In the genomic region with DNA sequence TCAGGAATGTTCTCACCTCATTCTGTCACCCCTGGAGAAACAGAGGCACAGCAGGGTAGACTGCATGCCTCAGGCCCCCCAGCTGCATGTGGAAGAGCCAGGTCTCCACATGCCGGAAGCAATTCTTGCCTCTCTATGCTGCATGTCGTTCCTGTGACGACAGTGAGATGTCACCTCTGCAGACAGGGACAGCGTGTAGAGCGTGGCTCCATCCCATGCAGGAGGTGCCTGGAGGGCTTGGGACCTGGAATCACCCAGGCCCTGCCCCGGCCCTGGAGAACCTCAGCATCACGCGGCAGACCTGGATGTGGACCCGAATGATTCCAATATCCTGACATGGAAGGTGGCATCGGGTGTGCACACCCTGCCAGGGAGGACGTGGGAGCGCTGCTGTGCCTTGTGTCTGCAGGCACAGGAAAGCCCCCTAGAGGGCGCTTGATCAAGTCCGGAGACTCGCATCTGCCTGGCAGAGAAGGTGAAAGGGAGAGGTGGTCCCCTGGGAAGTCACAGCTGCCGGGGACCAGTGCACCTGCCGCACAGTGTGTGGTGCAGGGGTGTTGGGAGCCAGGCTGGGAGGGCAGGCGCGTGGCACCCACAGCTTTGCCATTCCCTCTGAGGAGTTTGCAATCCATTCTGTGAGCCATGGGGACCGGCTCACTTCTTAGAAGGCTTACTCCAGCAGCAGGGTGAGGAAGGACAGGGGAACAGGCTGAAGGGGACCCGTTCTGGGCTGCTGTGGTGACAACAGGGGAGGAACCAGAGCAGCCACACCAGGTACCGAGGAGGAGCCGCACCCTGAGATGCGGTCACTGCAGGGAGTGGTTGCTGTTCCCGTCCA, we compare ENCODE assay signal across 8 cellular contexts. TPM values are rescaled to one million over a fixed set of nuclear protein-coding genes. Genes with fewer than 3 reads are reported as not detected.
DNase-seq lines count a peak whose midpoint lies in the region; ATAC-seq and TF ChIP-seq lines count a peak whose summit lies in the region.

No MANE protein-coding gene starts in this region.

- H3K4me3 ChIP-seq in OCI-LY3 (ENCODE audit: low read length) (no peak overlapping the region), tibial artery (no peak overlapping the region)

- H3K79me2 ChIP-seq in OCI-LY3 (ENCODE audit: low read length): no peaks in the 10 kb centered on the region

- CTCF ChIA-PET in activated naive CD4-positive, alpha-beta T cell treated with anti-CD3 and anti-CD28 coated beads, Interleukin-2, amount 10 ng/mL, durations not matched to agents 7 days and 5 days (lab: Charles Lee): no interaction called here

- ATAC-seq in GM19043 (IDR thresholded peaks at IDR 0.05; ENCODE audit: low read depth, unreplicated experiment) (peak; percentile 94), HG03175 (IDR thresholded peaks at IDR 0.05; ENCODE audit: unreplicated experiment) (peak; percentile 86)

- peaks cover 6% of the 10 kb centered on the region; the same call in 1 of the 2 replicates for H3K27me3 ChIP-seq in OCI-LY3 (ENCODE audit: low read depth, low read length)
- peaks cover 0 to 51% of the 10 kb centered on the region in 2 donors for H3K27me3 ChIP-seq in tibial artery

- TF ChIP-seq CTCF in OCI-LY3 (IDR thresholded peaks at IDR 0.05; ENCODE audit: low read depth, low read length): peak; percentile 82
- TF ChIP-seq CTCF in tibial artery (IDR thresholded peaks at IDR 0.05): no peak

- peaks cover 34% of the 10 kb centered on the region for H3K27me3 Mint-ChIP-seq in activated naive CD4-positive, alpha-beta T cell treated with anti-CD3 and anti-CD28 coated beads, Interleukin-2, amount 10 ng/mL, durations not matched to agents 7 days and 5 days
- H3K27me3 Mint-ChIP-seq in immature natural killer cell (ENCODE audit: low read depth in 3 of 3): peaks cover 9 to 14% (median 14%) of the 10 kb centered on the region in 3 donors

- no peaks in the 10 kb centered on the region for H3K36me3 Mint-ChIP-seq in activated naive CD4-positive, alpha-beta T cell treated with anti-CD3 and anti-CD28 coated beads, Interleukin-2, amount 10 ng/mL, durations not matched to agents 7 days and 5 days
- H3K36me3 Mint-ChIP-seq in immature natural killer cell: no peaks in the 10 kb centered on the region

- H3K36me3 ChIP-seq in OCI-LY3 (replicated peaks; ENCODE audit: low read depth, low read length) (no peaks in the 10 kb centered on the region), tibial artery (no peaks in the 10 kb centered on the region)

- no peak overlapping the region for H2AFZ ChIP-seq in OCI-LY3 (ENCODE audit: low read depth, low read length)

- H3K4me2 ChIP-seq in OCI-LY3 (ENCODE audit: low read length): peak overlapping the region; percentile 47

- H3K27ac Mint-ChIP-seq in activated naive CD4-positive, alpha-beta T cell treated with anti-CD3 and anti-CD28 coated beads, Interleukin-2, amount 10 ng/mL, durations not matched to agents 7 days and 5 days: no peak overlapping the region
- no peak overlapping the region for H3K27ac Mint-ChIP-seq in immature natural killer cell

- DNase-seq in Caki2 (ENCODE audit: low read depth): peak; percentile 44
- peak; percentile 66 for DNase-seq in activated naive CD4-positive, alpha-beta T cell treated with anti-CD3 and anti-CD28 coated beads, Interleukin-2, amount 10 ng/mL, durations not matched to agents 7 days and 5 days
- DNase-seq in immature natural killer cell: peak; percentile 45 to 46 (median 45)
- DNase-seq in stimulated activated CD4-positive, alpha-beta T cell treated with anti-CD3 and anti-CD28 coated beads, Interleukin-4, amount 100 ng/mL, for 24 hours: peak; percentile 48
- no peak for DNase-seq in tibial artery

- H3K27ac ChIP-seq in OCI-LY3 (ENCODE audit: low read length): no peak overlapping the region
- H3K27ac ChIP-seq in tibial artery: no peak overlapping the region

- no peaks in the 10 kb centered on the region for H3K4me1 Mint-ChIP-seq in activated naive CD4-positive, alpha-beta T cell treated with anti-CD3 and anti-CD28 coated beads, Interleukin-2, amount 10 ng/mL, durations not matched to agents 7 days and 5 days
- peaks cover 16 to 20% of the 10 kb centered on the region in 2 donors for H3K4me1 Mint-ChIP-seq in immature natural killer cell

- H3K4me1 ChIP-seq in OCI-LY3 (ENCODE audit: low read length): 0 out of 2 replicates have a peak, but pooled peaks cover 5% of the 10 kb centered on the region
- H3K4me1 ChIP-seq in tibial artery: peaks cover 0 to 4% (median 0%) of the 10 kb centered on the region in 4 donors

- no peak overlapping the region for H3K9ac ChIP-seq in OCI-LY3 (ENCODE audit: low read length)

- H3K9me3 Mint-ChIP-seq in activated naive CD4-positive, alpha-beta T cell treated with anti-CD3 and anti-CD28 coated beads, Interleukin-2, amount 10 ng/mL, durations not matched to agents 7 days and 5 days: no peaks in the 10 kb centered on the region
- peaks cover 0 to 4% (median 2%) of the 10 kb centered on the region in 6 donors for H3K9me3 Mint-ChIP-seq in immature natural killer cell

- intact Hi-C loops in tibial artery (cut with DNase I; ENCODE audit: low total_unique reads): no loop called here

- H4K20me1 ChIP-seq in OCI-LY3 (ENCODE audit: insufficient read depth, low read length): no peaks in the 10 kb centered on the region

- H3K9me3 ChIP-seq in OCI-LY3 (ENCODE audit: insufficient read depth, low read length) (no peaks in the 10 kb centered on the region), tibial artery (no peaks in the 10 kb centered on the region)

- H3K4me3 Mint-ChIP-seq in activated naive CD4-positive, alpha-beta T cell treated with anti-CD3 and anti-CD28 coated beads, Interleukin-2, amount 10 ng/mL, durations not matched to agents 7 days and 5 days: no peak overlapping the region
- H3K4me3 Mint-ChIP-seq in immature natural killer cell: no peak overlapping the region

- in situ Hi-C loops in Caki2 (cut with HindIII; ENCODE audit: low pct_unique_long_range_greater_than_20kb, low sequenced_read_pairs): no loop called here

RNA-seq across cellular contexts. Expression of gene EN2, which starts 45.3 kb away (rescaled TPM):
- total RNA-seq in Caki2 (2014; rRNA removed; shearing (Covaris generic); ENCODE audit: low replicate concordance): 1.3 and 6.7 TPM in 2 replicates
- polyA plus RNA-seq in immature natural killer cell: not detected

Comparison
In these comparisons a context has a peak if more than half of its experiments do, and no peak if none do; other contexts are left out.
1. DNase-seq: peak in Caki2 (single experiment), activated naive CD4-positive, alpha-beta T cell treated with anti-CD3 and anti-CD28 coated beads, Interleukin-2, amount 10 ng/mL, durations not matched to agents 7 days and 5 days (single experiment), immature natural killer cell (3 of 3) and stimulated activated CD4-positive, alpha-beta T cell treated with anti-CD3 and anti-CD28 coated beads, Interleukin-4, amount 100 ng/mL, for 24 hours (single experiment); none in tibial artery (0 of 2).